26 cellular contexts compared by ENCODE assay signal in the genomic region with DNA sequence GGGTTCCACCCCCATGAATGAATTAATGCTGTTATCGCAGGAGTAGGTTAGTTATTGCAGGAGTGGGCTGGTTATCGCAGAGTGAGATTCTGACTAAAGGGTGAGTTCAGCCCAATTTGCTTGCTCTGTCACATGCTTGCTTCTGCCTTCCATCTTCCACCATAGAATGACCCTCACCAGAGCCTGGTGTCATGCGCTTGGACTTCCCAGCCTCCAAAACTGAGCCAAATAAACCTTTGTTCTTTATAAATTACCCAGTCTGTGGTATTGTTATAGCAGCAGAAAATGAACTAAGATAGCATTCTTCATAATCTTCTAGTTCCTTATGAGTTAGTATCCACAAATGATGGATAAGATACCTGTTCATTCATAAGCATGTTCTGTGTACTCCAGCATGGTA.
DNase-seq lines count a peak whose midpoint lies in the region; ATAC-seq, FAIRE-seq and TF ChIP-seq lines count a peak whose summit lies in the region.
"Had no signal": no experiment of that assay in that cellular context is flagged by ENCODE, and none has a peak within 500 bp of the region (broad histone marks: within the 10 kb centered on the region; RNA-seq: fewer than 3 reads in every experiment).

No MANE protein-coding gene starts in this region.

- H3K27me3 ChIP-seq in HepG2 (ENCODE audit: control insufficient read depth in 1 of 2, insufficient read depth in 2 of 2, low read length in 2 of 2) (no peaks in the 10 kb centered on the region), right lobe of liver (no peaks in the 10 kb centered on the region), K562 (ENCODE audit: control insufficient read depth in 2 of 2, insufficient read depth in 2 of 2, low read length in 2 of 2) (no peaks in the 10 kb centered on the region)
- H3K27me3 ChIP-seq: BE2C; BLaER1 treated with 17β-estradiol and CSF1 and Interleukin-3, amounts not matched to agents 10 nM and 100 nM had no signal

- BruUV-seq in HepG2 (replicated peaks; lab: Mats Ljungman, UMichigan) (no TSS peak), K562 (replicated peaks; lab: Mats Ljungman, UMichigan) (no TSS peak)

- H3K9me3 ChIP-seq in HepG2 (ENCODE audit: low read length): no peaks in the 10 kb centered on the region; the same call in 1 of the 2 replicates
- H3K9me3 ChIP-seq in right lobe of liver: no peaks in the 10 kb centered on the region
- H3K9me3 ChIP-seq in K562 (replicated peaks; ENCODE audit: control insufficient read depth, insufficient read depth, low read depth, low read length): peaks cover 3% of the 10 kb centered on the region; the same call in 1 of the 2 replicates
- H3K9me3 ChIP-seq: A549, BE2C, HAP-1 had no signal

- CTCF ChIA-PET in HepG2 (lab: Yijun Ruan, JAX; ENCODE audit: low intra/inter-chr PET ratio, low total read pairs) (no interaction called here), K562 (lab: Yijun Ruan, JAX; ENCODE audit: low intra/inter-chr PET ratio) (no interaction called here)

- TF ChIP-seq RAD21 in HepG2 (CRISPR knock-in tag; IDR thresholded peaks at IDR 0.05) (no peak), K562 (CRISPR knock-in tag; conservative IDR thresholded peaks at IDR 0.05 in 1 of 2, IDR thresholded peaks at IDR 0.05 in 1 of 2) (no peak)

- DNase-seq in HepG2 (ENCODE audit: low spot score): no peak
- DNase-seq in right lobe of liver: no peak
- DNase-seq in HTR-8/SVneo (ENCODE audit: insufficient read length, low spot score): no peak
- no peak for DNase-seq in K562 (ENCODE audit: extremely low read depth in 1 of 4, low spot score in 3 of 4)
- DNase-seq in urothelium cell line (ENCODE audit: low spot score): no peak
- no peak for DNase-seq in Right ventricle myocardium superior
- no peak for DNase-seq in T-helper 2 cell
- DNase-seq: 8988T; ACHN; AML-193; BE2C; CD4-positive, alpha-beta T cell; CD8-positive, alpha-beta memory T cell; DMS 273 treated with DMSO at 0.1 percent for 48 hours; DMS79; EL; GDM1; GOT3 had no signal

- 90% methylated on average over 3 of the region's 3 CpGs for WGBS in HepG2 (ENCODE audit: low lambda C conversion rate)
- no CpG with 5 or more reads among the region's 3 CpGs for WGBS in right lobe of liver (ENCODE audit: insufficient coverage, low coverage, low lambda C conversion rate, missing lambda C conversion rate)
- WGBS in K562 (ENCODE audit: insufficient coverage, low coverage, missing lambda C conversion rate): 36% methylated on average over 3 of the region's 3 CpGs

- H3K79me2 ChIP-seq in HepG2 (ENCODE audit: insufficient read depth, low read length) (no peaks in the 10 kb centered on the region), K562 (ENCODE audit: control insufficient read depth, insufficient read depth, low read length) (no peaks in the 10 kb centered on the region)

- no peak for TF ChIP-seq POLR2A in HepG2 (IDR thresholded peaks at IDR 0.05; ENCODE audit: insufficient read depth in 1 of 2, low read depth in 2 of 2, low read length in 2 of 2)
- TF ChIP-seq POLR2A in right lobe of liver (IDR thresholded peaks at IDR 0.05): no peak
- TF ChIP-seq POLR2A in K562 (conservative IDR thresholded peaks at IDR 0.05): no peak

- TF ChIP-seq EP300 in HepG2 (IDR thresholded peaks at IDR 0.05; ENCODE audit: low read depth in 2 of 2, low read length in 2 of 2) (no peak), HepG2 (CRISPR knock-in tag; IDR thresholded peaks at IDR 0.05; ENCODE audit: borderline replicate concordance) (no peak), K562 (IDR thresholded peaks at IDR 0.05; ENCODE audit: low read length) (no peak)

- in situ Hi-C loops in HepG2 (cut with HindIII; ENCODE audit: extremely low pct_ligation_motif_present, low pct_unique_long_range_greater_than_20kb): no loop called here
- in situ Hi-C loops in K562 (cut with MboI): no loop called here

- H3K9me1 ChIP-seq in K562 (ENCODE audit: control insufficient read depth, insufficient read depth, low read length): no peaks in the 10 kb centered on the region

- no peak for TF ChIP-seq CTCF in HepG2 (CRISPR knock-in tag; IDR thresholded peaks at IDR 0.05)
- TF ChIP-seq CTCF in right lobe of liver (IDR thresholded peaks at IDR 0.05): no peak
- no peak for TF ChIP-seq CTCF in K562 (IDR thresholded peaks at IDR 0.05 in 2 of 3, conservative IDR thresholded peaks at IDR 0.05 in 1 of 3; ENCODE audit: insufficient read depth in 2 of 3, low read depth in 1 of 3, low read length in 3 of 3)

- H3K4me1 ChIP-seq in HepG2 (ENCODE audit: insufficient read depth, low read length) (0 out of 2 replicates have a peak, but pooled peaks cover 4% of the 10 kb centered on the region), right lobe of liver (no peaks in the 10 kb centered on the region), K562 (replicated peaks in 1 of 2; ENCODE audit: control insufficient read depth in 2 of 2, insufficient read depth in 2 of 2, low read length in 2 of 2) (no peaks in the 10 kb centered on the region; a peak in 1 of 5 replicates)
- H3K4me1 ChIP-seq: HAP-1 had no signal

- no peaks in the 10 kb centered on the region for H4K20me1 ChIP-seq in HepG2 (ENCODE audit: insufficient read depth, low read length)
- H4K20me1 ChIP-seq in K562 (replicated peaks; ENCODE audit: control insufficient read depth, insufficient read depth, low read length): no peaks in the 10 kb centered on the region
- H4K20me1 ChIP-seq: BLaER1 treated with 17β-estradiol and CSF1 and Interleukin-3, amounts not matched to agents 10 nM and 100 nM had no signal

- intact Hi-C loops in HepG2 (cut with micrococcal nuclease; ENCODE audit: unreplicated experiment): no loop called here
- intact Hi-C loops in right lobe of liver (cut with DNase I): no loop called here
- intact Hi-C loops in K562 (cut with micrococcal nuclease): no loop called here
- intact Hi-C loops in Right ventricle myocardium superior (cut with DNase I): no loop called here

- H3K9ac ChIP-seq in HepG2 (ENCODE audit: insufficient read depth, low read depth, low read length) (no peak overlapping the region), K562 (ENCODE audit: insufficient read depth in 1 of 2, low read depth in 2 of 2, low read length in 2 of 2) (no peak overlapping the region)
- H3K9ac ChIP-seq: BLaER1 treated with 17β-estradiol and CSF1 and Interleukin-3, amounts not matched to agents 10 nM and 100 nM had no signal

- H3K36me3 ChIP-seq in HepG2 (replicated peaks in 1 of 2; ENCODE audit: control insufficient read depth in 1 of 2, insufficient read depth in 2 of 2, low read length in 2 of 2) (no peaks in the 10 kb centered on the region), right lobe of liver (no peaks in the 10 kb centered on the region), K562 (ENCODE audit: control insufficient read depth, insufficient read depth, low read length) (no peaks in the 10 kb centered on the region)
- H3K36me3 ChIP-seq: BE2C; BLaER1 treated with 17β-estradiol and CSF1 and Interleukin-3, amounts not matched to agents 10 nM and 100 nM; HAP-1 had no signal

- H2AFZ ChIP-seq in HepG2 (ENCODE audit: low read length): no peak overlapping the region
- no peak overlapping the region for H2AFZ ChIP-seq in K562 (ENCODE audit: low read depth, low read length)

- no peak for ATAC-seq in HepG2
- ATAC-seq in right lobe of liver: no peak
- ATAC-seq in K562: no peak
- no peak for ATAC-seq in Right ventricle myocardium superior (ENCODE audit: poor library complexity)
- no peak for ATAC-seq in GM21619 (IDR thresholded peaks at IDR 0.05; ENCODE audit: unreplicated experiment)
- ATAC-seq: A549, GM12878 had no signal

- FAIRE-seq in HepG2 (lab: Jason Lieb, UNC) (no peak), HTR-8/SVneo (lab: Jason Lieb, UNC) (peak; percentile 80), K562 (lab: Jason Lieb, UNC) (no peak), urothelium cell line (lab: Jason Lieb, UNC) (peak; percentile 90)
- FAIRE-seq: D721Med, GM12878, GM18507, H54 had no signal

- no peak overlapping the region for H3K4me2 ChIP-seq in HepG2 (ENCODE audit: low read depth, low read length)
- H3K4me2 ChIP-seq in K562 (ENCODE audit: insufficient read depth, low read length): no peak overlapping the region
- H3K4me2 ChIP-seq: A549; BLaER1 treated with 17β-estradiol and CSF1 and Interleukin-3, amounts not matched to agents 10 nM and 100 nM had no signal

- H3K4me3 ChIP-seq in HepG2 (replicated peaks in 1 of 3; ENCODE audit: insufficient read depth in 1 of 3, low read depth in 2 of 3, low read length in 3 of 3) (no peak overlapping the region), right lobe of liver (no peak overlapping the region), K562 (no peak overlapping the region)
- H3K4me3 ChIP-seq: A549; BLaER1 treated with 17β-estradiol and CSF1 and Interleukin-3, amounts not matched to agents 10 nM and 100 nM; GM12878; HAP-1 had no signal

- H3K27ac ChIP-seq in HepG2 (ENCODE audit: extremely low read length, insufficient read depth, low read length) (no peak overlapping the region), right lobe of liver (no peak overlapping the region), K562 (ENCODE audit: extremely low read depth, low read depth, low read length) (no peak overlapping the region)
- H3K27ac ChIP-seq: A549; BLaER1 treated with 17β-estradiol and CSF1 and Interleukin-3, amounts not matched to agents 10 nM and 100 nM had no signal

- POLR2A ChIA-PET in HepG2 (lab: Yijun Ruan, JAX) (no interaction called here), K562 (lab: Yijun Ruan, JAX) (no interaction called here)

TF ChIP-seq in HepG2, 621 proteins besides CTCF, POLR2A, EP300 and RAD21 (continues in another document):
- peak; percentile 98 for TF ChIP-seq ZNF564 (CRISPR knock-in tag; IDR thresholded peaks at IDR 0.05)

TF ChIP-seq in K562, 482 proteins besides CTCF, POLR2A, EP300 and RAD21:
- TF ChIP-seq ZNF740 (CRISPR knock-in tag; IDR thresholded peaks at IDR 0.05) (no peak), ZNF740 (tag; IDR thresholded peaks at IDR 0.05) (no peak), ZNF766 (CRISPR knock-in tag; conservative IDR thresholded peaks at IDR 0.05) (0 out of 2 replicates have a peak, but pooled peaks have one; percentile 36)

Comparison
In these comparisons a context has a peak if more than half of its experiments do, and no peak if none do; other contexts are left out.
1. Of the 241 proteins assayed by ChIP-seq in both HepG2 and K562: peak only in HepG2: none; only in K562: ZNF766; in both: none; in neither: 240.